21 cellular contexts compared by ENCODE assay signal in genomic region chr16:58086381-58087208, GRCh38. TPM values are rescaled to one million over a fixed set of nuclear protein-coding genes. Genes with fewer than 3 reads are reported as not detected.
A peak's percentile ranks its signal among the peaks of the same experiment; 100 is the strongest.
DNase-seq lines count a peak whose midpoint lies in the region; ATAC-seq and TF ChIP-seq lines count a peak whose summit lies in the region.
"Had no signal": no experiment of that assay in that cellular context is flagged by ENCODE, and none has a peak within 500 bp of the region (broad histone marks: within the 10 kb centered on the region; RNA-seq: fewer than 3 reads in every experiment).

No MANE protein-coding gene starts in this region.

- TF ChIP-seq CTCF in SK-N-SH (IDR thresholded peaks at IDR 0.05) (no peak), WTC11 (IDR thresholded peaks at IDR 0.05) (no peak), spleen (IDR thresholded peaks at IDR 0.05 in 8 of 11, conservative IDR thresholded peaks at IDR 0.05 in 3 of 11) (no peak), Peyer's patch (IDR thresholded peaks at IDR 0.05) (no peak)

- intact Hi-C loops in spleen (cut with DNase I; ENCODE audit: low total_unique reads) = no loop called here

- H3K36me3 Mint-ChIP-seq in WTC11 = no peaks in the 10 kb centered on the region
- H3K36me3 Mint-ChIP-seq: activated CD4-positive, alpha-beta memory T cell treated with anti-CD3 and anti-CD28 coated beads for 36 hours had no signal

- no peak overlapping the region for H2AFZ ChIP-seq in SK-N-SH (ENCODE audit: low read depth)

- H3K4me3 Mint-ChIP-seq in WTC11 = no peak overlapping the region
- H3K4me3 Mint-ChIP-seq: activated CD4-positive, alpha-beta memory T cell treated with anti-CD3 and anti-CD28 coated beads for 36 hours had no signal

- H3K27me3 ChIP-seq in SK-N-SH (ENCODE audit: insufficient read depth) = no peaks in the 10 kb centered on the region
- no peaks in the 10 kb centered on the region for H3K27me3 ChIP-seq in spleen (replicated peaks in 1 of 7)
- H3K27me3 ChIP-seq in Peyer's patch = no peaks in the 10 kb centered on the region

- no peaks in the 10 kb centered on the region for H4K20me1 ChIP-seq in SK-N-SH (ENCODE audit: insufficient read depth)

- H3K27ac ChIP-seq in SK-N-SH (ENCODE audit: low read depth in 2 of 2, low read length in 1 of 2) = no peak overlapping the region
- no peak overlapping the region for H3K27ac ChIP-seq in spleen
- H3K27ac ChIP-seq in Peyer's patch = no peak overlapping the region
- H3K27ac ChIP-seq: C4-2B had no signal

- DNase-seq in SK-N-SH = peak; percentile 29
- peak; percentile 26 for DNase-seq in NCI-H2081 treated with DMSO at 0.1 percent for 48 hours (lab: John Stamatoyannopoulos, UW)
- DNase-seq in WTC11 (ENCODE audit: low spot score) = no peak
- DNase-seq in spleen = peak; percentile 53
- DNase-seq in stimulated activated CD4-positive, alpha-beta T cell treated with anti-CD3 and anti-CD28 coated beads, Interleukin-1b, Interleukin-23, amount 100 ng/mL, for 48 hours = no peak
- no peak for DNase-seq in Peyer's patch
- DNase-seq: activated CD4-positive, alpha-beta memory T cell treated with anti-CD3 and anti-CD28 coated beads for 36 hours; activated naive CD4-positive, alpha-beta T cell; amygdala; central memory CD4-positive, alpha-beta T cell; DND-41; erythroblast; foreskin melanocyte; KBM-7; NCI-H446 treated with DMSO at 0.1 percent for 48 hours; stimulated activated CD4-positive, alpha-beta T cell treated with anti-CD3 and anti-CD28 coated beads, Interleukin-4, amount 100 ng/mL, for 4 hours; T-helper 2 cell had no signal

- TF ChIP-seq POLR2A in spleen (IDR thresholded peaks at IDR 0.05) (no peak), Peyer's patch (IDR thresholded peaks at IDR 0.05) (no peak)

- H3K36me3 ChIP-seq in SK-N-SH (replicated peaks in 1 of 2; ENCODE audit: control insufficient read depth in 1 of 2, insufficient read depth in 2 of 2, low read length in 1 of 2) (no peaks in the 10 kb centered on the region), spleen (no peaks in the 10 kb centered on the region), Peyer's patch (no peaks in the 10 kb centered on the region)

- H3K4me3 ChIP-seq in SK-N-SH (ENCODE audit: low read depth in 2 of 2, low read length in 1 of 2) (no peak overlapping the region), spleen (no peak overlapping the region), Peyer's patch (no peak overlapping the region)
- H3K4me3 ChIP-seq: smooth muscle cell had no signal

- no peak overlapping the region for H3K4me2 ChIP-seq in SK-N-SH
- H3K4me2 ChIP-seq: smooth muscle cell had no signal

- ATAC-seq in SK-N-SH treated with all-trans-retinoic acid at 6 μM for 48 hours (no peak), WTC11 (peak; percentile 38), GM21576 (IDR thresholded peaks at IDR 0.05; ENCODE audit: unreplicated experiment) (no peak)

- no peak for TF ChIP-seq EP300 in SK-N-SH (IDR thresholded peaks at IDR 0.05; ENCODE audit: borderline replicate concordance in 1 of 2, low read depth in 1 of 2, low read length in 1 of 2)

- no peak overlapping the region for H3K27ac Mint-ChIP-seq in WTC11
- H3K27ac Mint-ChIP-seq: activated CD4-positive, alpha-beta memory T cell treated with anti-CD3 and anti-CD28 coated beads for 36 hours had no signal

- H3K4me1 ChIP-seq in SK-N-SH (ENCODE audit: control insufficient read depth in 1 of 2, insufficient read depth in 2 of 2, low read depth in 1 of 2, low read length in 1 of 2) (no peaks in the 10 kb centered on the region; a peak in 1 of 4 replicates), spleen (peaks cover 0 to 3% (median 0%) of the 10 kb centered on the region in 6 donors), Peyer's patch (no peaks in the 10 kb centered on the region)

- H3K79me2 ChIP-seq in SK-N-SH (ENCODE audit: insufficient read depth) = no peaks in the 10 kb centered on the region

- H3K9me2 ChIP-seq in SK-N-SH = no peaks in the 10 kb centered on the region

- 68% methylated on average over 11 of the region's 19 CpGs for whole genome bisulfite sequencing in SK-N-SH (ENCODE audit: low lambda C conversion rate)
- WGBS in spleen, 5 donors = 80 to 93% (median 86%) methylated on average over 19 of the region's 19 CpGs

- H3K9me3 Mint-ChIP-seq in WTC11 = no peaks in the 10 kb centered on the region
- H3K9me3 Mint-ChIP-seq: activated CD4-positive, alpha-beta memory T cell treated with anti-CD3 and anti-CD28 coated beads for 36 hours had no signal

- no peaks in the 10 kb centered on the region for H3K9me3 ChIP-seq in SK-N-SH
- H3K9me3 ChIP-seq in spleen = no peaks in the 10 kb centered on the region
- no peaks in the 10 kb centered on the region for H3K9me3 ChIP-seq in Peyer's patch

- H3K4me1 Mint-ChIP-seq in WTC11 = peaks cover 19% of the 10 kb centered on the region

- POLR2A ChIA-PET in SK-N-SH (lab: Yijun Ruan, JAX) (no interaction called here), WTC11 (lab: Charles Lee) (interaction anchor here (0.6 kb wide), 1 partner anchor 827 kb away, joined by 3 read pairs; no protein-coding TSS in a partner anchor)

- H3K27me3 Mint-ChIP-seq in WTC11 (ENCODE audit: low read depth) = peaks cover 6% of the 10 kb centered on the region
- H3K27me3 Mint-ChIP-seq: activated CD4-positive, alpha-beta memory T cell treated with anti-CD3 and anti-CD28 coated beads for 36 hours had no signal

- TF ChIP-seq RAD21 in SK-N-SH (IDR thresholded peaks at IDR 0.05; ENCODE audit: low read length) = no peak

- H3F3A ChIP-seq in SK-N-SH (replicated peaks; ENCODE audit: insufficient read depth) = peaks cover 6% of the 10 kb centered on the region

- CTCF ChIA-PET in SK-N-SH (lab: Yijun Ruan, JAX) = interaction anchor here (0.7 to 1.4 kb wide), 2 partner anchors 11 to 41 kb away, joined by 3 to 8 read pairs; no protein-coding TSS in a partner anchor
- CTCF ChIA-PET in WTC11 (lab: Charles Lee) = interaction anchor here (1.9 kb wide), 1 partner anchor 10 kb away, joined by 24 read pairs; no protein-coding TSS in a partner anchor

- H3K9ac ChIP-seq in SK-N-SH = no peak overlapping the region

TF ChIP-seq in SK-N-SH, 30 proteins besides CTCF, POLR2A, EP300 and RAD21 (continues in another document):
- TF ChIP-seq FOSL2 (IDR thresholded peaks at IDR 0.05; ENCODE audit: borderline replicate concordance, low read depth) = no peak

TF ChIP-seq in SK-N-SH treated with all-trans-retinoic acid at 6 μM for 48 hours, 23 proteins besides CTCF, POLR2A, EP300 and RAD21 (continues in another document):
- TF ChIP-seq CSRNP3 (CRISPR knock-in tag; IDR thresholded peaks at IDR 0.05) (no peak), TOX (CRISPR knock-in tag; IDR thresholded peaks at IDR 0.05; ENCODE audit: borderline replicate concordance) (no peak), PPARA (CRISPR knock-in tag; IDR thresholded peaks at IDR 0.05; ENCODE audit: borderline replicate concordance) (no peak), ARNTL (CRISPR knock-in tag; IDR thresholded peaks at IDR 0.05; ENCODE audit: borderline replicate concordance, low read depth) (no peak)

TF ChIP-seq in WTC11, 78 proteins besides CTCF, POLR2A, EP300 and RAD21:
- TF ChIP-seq CDX4 (CRISPR knock-in tag; IDR thresholded peaks at IDR 0.05; ENCODE audit: borderline replicate concordance) (no peak), NR1H2 (CRISPR knock-in tag; IDR thresholded peaks at IDR 0.05) (no peak), ZBTB43 (CRISPR knock-in tag; IDR thresholded peaks at IDR 0.05) (peak; percentile 96; the same call in 1 of the 2 replicates)

RNA-seq across cellular contexts. Expression of gene CFAP20, which starts 42.6 kb away (rescaled TPM):
- 61.6 and 65.9 TPM in 2 replicates for polyA plus RNA-seq in SK-N-SH (2012; rRNA removed)
- polyA plus RNA-seq in SK-N-SH (2012; cell fraction: cytosol; rRNA removed) = 56.5 and 60.2 TPM in 2 replicates
- polyA plus RNA-seq in SK-N-SH (2012; cell fraction: nucleus; rRNA removed) = 71.3 and 79.2 TPM in 2 replicates
- 41.9 to 46.9 TPM (median 42.4 TPM) in 3 replicates for total RNA-seq in WTC11 (2021)
- total RNA-seq in spleen = 10 to 100 TPM; 21.7 to 51.3 (median 25.3) TPM
- 10 to 100 TPM; 12.0 to 27.5 (median 21.5) TPM for polyA plus RNA-seq in spleen
- 10 to 100 TPM in 3 of 4 donors, 1 to 10 TPM in 1; 5.8 to 47.7 (median 31.1) TPM for total RNA-seq in Peyer's patch

Comparison
In these comparisons a context has a peak if more than half of its experiments do, and no peak if none do; other contexts are left out.
1. DNase-seq: peak in SK-N-SH (single experiment), NCI-H2081 treated with DMSO at 0.1 percent for 48 hours (single experiment) and spleen (single experiment); none in WTC11 (single experiment), stimulated activated CD4-positive, alpha-beta T cell treated with anti-CD3 and anti-CD28 coated beads, Interleukin-1b, Interleukin-23, amount 100 ng/mL, for 48 hours (single experiment) and Peyer's patch (0 of 3).